In genomic region chr6:56538851-56539250, GRCh38 we compare ENCODE assay signal across 14 cellular contexts.
DNase-seq lines count a peak whose midpoint lies in the region; ATAC-seq, FAIRE-seq and TF ChIP-seq lines count a peak whose summit lies in the region.
"Had no signal": no experiment of that assay in that cellular context is flagged by ENCODE, and none has a peak within 500 bp of the region (broad histone marks: within the 10 kb centered on the region; RNA-seq: fewer than 3 reads in every experiment).

No MANE protein-coding gene starts in this region.

- no peaks in the 10 kb centered on the region for H3K9me2 ChIP-seq in GM23248 (ENCODE audit: insufficient read depth)

- peaks cover 18% of the 10 kb centered on the region for H3K36me3 ChIP-seq in GM23248 (ENCODE audit: low read depth)
- peaks cover 22% of the 10 kb centered on the region for H3K36me3 ChIP-seq in astrocyte (ENCODE audit: insufficient read depth, low read length)
- H3K36me3 ChIP-seq in left lung = peaks cover 0 to 10% of the 10 kb centered on the region in 2 donors
- peaks cover 30% of the 10 kb centered on the region for H3K36me3 ChIP-seq in skeletal muscle satellite cell (ENCODE audit: insufficient read depth, low read length)

- intact Hi-C loops in left lung (cut with DNase I) = no loop called here

- no peaks in the 10 kb centered on the region for H3K9me3 Mint-ChIP-seq in astrocyte (ENCODE audit: unreplicated experiment)
- H3K9me3 Mint-ChIP-seq in T-helper 2 cell treated with Interferon-gamma antibody and Interleukin-4, amounts not matched to agents 5 μg/mL and 100 μg/mL, for 36 hours = no peaks in the 10 kb centered on the region
- H3K9me3 Mint-ChIP-seq: mesothelial cell of epicardium had no signal

- DNase-seq in GM23248 = no peak
- DNase-seq in astrocyte (ENCODE audit: low read depth) = no peak
- DNase-seq in left lung = no peak
- DNase-seq in GM13976 (ENCODE audit: low spot score) = no peak
- no peak for DNase-seq in T-helper 2 cell treated with Interferon-gamma antibody and Interleukin-4, amounts not matched to agents 5 μg/mL and 100 μg/mL, for 36 hours (ENCODE audit: low spot score)
- DNase-seq: activated effector memory CD4-positive, alpha-beta T cell treated with anti-CD3 and anti-CD28 coated beads, Interleukin-2, amount 50 U/mL, for 16 hours; foreskin melanocyte; NCI-H187 treated with DMSO at 0.1 percent for 48 hours; nucleus accumbens; SW 1271 had no signal

- peaks cover 74% of the 10 kb centered on the region for H3K4me1 ChIP-seq in GM23248 (ENCODE audit: insufficient read depth)
- H3K4me1 ChIP-seq in astrocyte (ENCODE audit: insufficient read depth, low read length) = peaks cover 38% of the 10 kb centered on the region
- H3K4me1 ChIP-seq in left lung = peaks cover 9 to 25% of the 10 kb centered on the region in 2 donors
- peaks cover 67% of the 10 kb centered on the region for H3K4me1 ChIP-seq in skeletal muscle satellite cell (ENCODE audit: control insufficient read depth, insufficient read depth, low read length)

- H3K36me3 Mint-ChIP-seq in astrocyte (ENCODE audit: low read depth, unreplicated experiment) = peaks cover 11% of the 10 kb centered on the region
- no peaks in the 10 kb centered on the region for H3K36me3 Mint-ChIP-seq in T-helper 2 cell treated with Interferon-gamma antibody and Interleukin-4, amounts not matched to agents 5 μg/mL and 100 μg/mL, for 36 hours (ENCODE audit: low read depth)

- H3F3A ChIP-seq in GM23248 (ENCODE audit: insufficient read depth) = peaks cover 62% of the 10 kb centered on the region

- peaks cover 10% of the 10 kb centered on the region for H3K4me1 Mint-ChIP-seq in astrocyte (ENCODE audit: low read depth, unreplicated experiment)
- no peaks in the 10 kb centered on the region for H3K4me1 Mint-ChIP-seq in T-helper 2 cell treated with Interferon-gamma antibody and Interleukin-4, amounts not matched to agents 5 μg/mL and 100 μg/mL, for 36 hours (ENCODE audit: low read depth)

- H3K9me3 ChIP-seq in GM23248 (ENCODE audit: low read depth) (no peaks in the 10 kb centered on the region), astrocyte (ENCODE audit: insufficient read depth, low read depth, low read length) (no peaks in the 10 kb centered on the region), left lung (no peaks in the 10 kb centered on the region), skeletal muscle satellite cell (replicated peaks; ENCODE audit: low read length) (no peaks in the 10 kb centered on the region)

- H3K79me2 ChIP-seq in GM23248 (ENCODE audit: insufficient read depth) (peaks cover 93% of the 10 kb centered on the region), astrocyte (ENCODE audit: insufficient read depth, low read length) (peaks cover 78% of the 10 kb centered on the region)

- in situ Hi-C loops in GM23248 (cut with MboI) = no loop called here
- in situ Hi-C loops in GM13976 (cut with MboI; ENCODE audit: low sequenced_read_pairs, unreplicated experiment) = no loop called here

- H2AFZ ChIP-seq in GM23248 (no peak overlapping the region), astrocyte (ENCODE audit: low read depth, low read length) (no peak overlapping the region)

- H3K27ac Mint-ChIP-seq in astrocyte (ENCODE audit: unreplicated experiment) = no peak overlapping the region
- no peak overlapping the region for H3K27ac Mint-ChIP-seq in T-helper 2 cell treated with Interferon-gamma antibody and Interleukin-4, amounts not matched to agents 5 μg/mL and 100 μg/mL, for 36 hours

- 52 to 53% methylated on average over 2 of the region's 2 CpGs for WGBS in GM23248 (ENCODE audit: low coverage in 1 of 2, low lambda C conversion rate in 2 of 2, missing lambda C conversion rate in 2 of 2), 2 experiments

- H3K27me3 ChIP-seq in GM23248 (replicated peaks; ENCODE audit: insufficient read depth) (no peaks in the 10 kb centered on the region), astrocyte (ENCODE audit: insufficient read depth, low read length) (no peaks in the 10 kb centered on the region), left lung (no peaks in the 10 kb centered on the region), skeletal muscle satellite cell (ENCODE audit: control insufficient read depth, insufficient read depth, low read length) (no peaks in the 10 kb centered on the region)

- no peak overlapping the region for H3K4me2 ChIP-seq in GM23248 (ENCODE audit: unreplicated experiment)
- H3K4me2 ChIP-seq in astrocyte (ENCODE audit: low read length) = peak overlapping the region; percentile 94
- H3K4me2 ChIP-seq in skeletal muscle satellite cell (ENCODE audit: low read length) = peak overlapping the region; percentile 93

- no peaks in the 10 kb centered on the region for H3K27me3 Mint-ChIP-seq in astrocyte (ENCODE audit: low read depth, unreplicated experiment)
- no peaks in the 10 kb centered on the region for H3K27me3 Mint-ChIP-seq in T-helper 2 cell treated with Interferon-gamma antibody and Interleukin-4, amounts not matched to agents 5 μg/mL and 100 μg/mL, for 36 hours (ENCODE audit: low read depth)

- peak overlapping the region; percentile 18 for H3K4me3 Mint-ChIP-seq in astrocyte (ENCODE audit: unreplicated experiment)
- H3K4me3 Mint-ChIP-seq in T-helper 2 cell treated with Interferon-gamma antibody and Interleukin-4, amounts not matched to agents 5 μg/mL and 100 μg/mL, for 36 hours = no peak overlapping the region

- H3K4me3 ChIP-seq in GM23248 (peak overlapping the region; percentile 78; the same call in 1 of the 2 replicates), astrocyte (ENCODE audit: insufficient read depth, low read depth, low read length) (no peak overlapping the region), left lung (peak overlapping the region in 1 of 2 donors; percentile 44), skeletal muscle satellite cell (ENCODE audit: low read length) (no peak overlapping the region)

- no peak for FAIRE-seq in astrocyte (lab: Jason Lieb, UNC)

- TF ChIP-seq CTCF in astrocyte (IDR thresholded peaks at IDR 0.05; ENCODE audit: insufficient read depth, low read depth, low read length) = no peak
- no peak for TF ChIP-seq CTCF in left lung (IDR thresholded peaks at IDR 0.05)
- TF ChIP-seq CTCF in GM13976 (IDR thresholded peaks at IDR 0.05; ENCODE audit: borderline replicate concordance, control extremely low read depth, extremely low read depth, insufficient read depth, missing control alignments) = no peak

- H3K27ac ChIP-seq in GM23248 (no peak overlapping the region), astrocyte (ENCODE audit: low read depth, low read length) (no peak overlapping the region), left lung (peak overlapping the region; percentile 85 to 97)

- H4K20me1 ChIP-seq in GM23248 (ENCODE audit: insufficient read depth) (peaks cover 12% of the 10 kb centered on the region; the same call in 1 of the 2 replicates), astrocyte (ENCODE audit: insufficient read depth, low read length) (peaks cover 41% of the 10 kb centered on the region)

- ATAC-seq in left lung (no peak), GM18511 (IDR thresholded peaks at IDR 0.05; ENCODE audit: unreplicated experiment) (no peak), GM19467 (IDR thresholded peaks at IDR 0.05; ENCODE audit: unreplicated experiment) (no peak)

- H3K9ac ChIP-seq in GM23248 = peak overlapping the region; percentile 79
- H3K9ac ChIP-seq in astrocyte (ENCODE audit: low read length) = no peak overlapping the region
- H3K9ac ChIP-seq in skeletal muscle satellite cell (ENCODE audit: low read depth, low read length) = peak overlapping the region; percentile 87

Comparison
In these comparisons a context has a peak if more than half of its experiments do, and no peak if none do; other contexts are left out.
1. H3K27ac ChIP-seq: peak in left lung (2 of 2); none in GM23248 (single experiment) and astrocyte (single experiment).